In genomic region chr5:109409061-109409843, GRCh38 we compare ENCODE assay signal across 8 cellular contexts. TPM values are rescaled to one million over a fixed set of nuclear protein-coding genes. Genes with fewer than 3 reads are reported as not detected.
DNase-seq lines count a peak whose midpoint lies in the region; ATAC-seq and TF ChIP-seq lines count a peak whose summit lies in the region.

No MANE protein-coding gene starts in this region.

- H3K27ac ChIP-seq in A673 (ENCODE audit: low read depth, low read length, poor library complexity, severe bottlenecking) (peak overlapping the region; percentile 96), left lung (peak overlapping the region; percentile 99 to 100)

- H3K4me1 ChIP-seq in A673 (ENCODE audit: insufficient read depth, low read length, poor library complexity, severe bottlenecking) (peaks cover 16% of the 10 kb centered on the region), left lung (peaks cover 9 to 43% of the 10 kb centered on the region in 2 donors)

- intact Hi-C loops in A673 (cut with micrococcal nuclease; ENCODE audit: unreplicated experiment) (loop anchor here (10.0 kb wide), 1 partner anchor 286 kb away; no protein-coding TSS in a partner anchor), left lung (cut with DNase I) (no loop called here)

- POLR2A ChIA-PET in A673 (lab: Charles Lee; ENCODE audit: low non-redundant PET), result interaction anchor here (0.6 kb wide), 1 partner anchor 51 kb away, joined by 3 read pairs; no protein-coding TSS in a partner anchor

- H3K4me3 ChIP-seq in A673 (ENCODE audit: low read depth, low read length, poor library complexity, severe bottlenecking) (peak overlapping the region; percentile 61), choroid plexus epithelial cell (ENCODE audit: low read depth, low read length) (peak overlapping the region; percentile 76), left lung (peak overlapping the region; percentile 78 to 83)

- TSS peak; percentile 77 for BruUV-seq in A673 (replicated peaks; lab: Mats Ljungman, UMichigan)

- ATAC-seq in GM18861 (IDR thresholded peaks at IDR 0.05; ENCODE audit: unreplicated experiment), result peak; percentile 17
- ATAC-seq in HG03066 (IDR thresholded peaks at IDR 0.05; ENCODE audit: low read depth, unreplicated experiment), result peak; percentile 30
- ATAC-seq in left lung, result peak; percentile 42

- CTCF ChIA-PET in A673 (lab: Charles Lee), result no interaction called here

- H3K27me3 ChIP-seq in A673 (replicated peaks; ENCODE audit: insufficient read depth, low read depth, low read length, poor library complexity) (no peaks in the 10 kb centered on the region), left lung (no peaks in the 10 kb centered on the region)

- DNase-seq in A673 (ENCODE audit: low spot score), result peak; percentile 73
- DNase-seq in NCI-H446 (lab: John Stamatoyannopoulos, UW), result peak; percentile 44 to 70
- peak; percentile 71 to 79 for DNase-seq in activated CD4-positive, alpha-beta T cell treated with anti-CD3 and anti-CD28 coated beads for 4 hours
- DNase-seq in choroid plexus epithelial cell (ENCODE audit: low read depth), result peak; percentile 83
- DNase-seq in left lung, result peak; percentile 83 to 91
- DNase-seq in stimulated activated CD4-positive, alpha-beta T cell treated with anti-CD3 and anti-CD28 coated beads, Interleukin-2, amount 100 ng/mL, for 48 hours, result peak; percentile 61 to 63

- H3K36me3 ChIP-seq in A673 (ENCODE audit: insufficient read depth, low read length, poor library complexity, severe bottlenecking) (peaks cover 5% of the 10 kb centered on the region), left lung (peaks cover 0 to 1% of the 10 kb centered on the region in 2 donors)

- no peak for TF ChIP-seq CTCF in A673 (conservative IDR thresholded peaks at IDR 0.05; ENCODE audit: low read depth, low read length)
- TF ChIP-seq CTCF in choroid plexus epithelial cell (conservative IDR thresholded peaks at IDR 0.05; ENCODE audit: low read depth, low read length), result no peak
- TF ChIP-seq CTCF in left lung (IDR thresholded peaks at IDR 0.05), result no peak

- H3K9me3 ChIP-seq in A673 (ENCODE audit: low read depth, low read length, poor library complexity, severe bottlenecking) (peaks cover 6% of the 10 kb centered on the region), left lung (no peaks in the 10 kb centered on the region)

RNA-seq across cellular contexts. Expression of gene PJA2, which starts 0.5 kb away (rescaled TPM):
- total RNA-seq in A673 (2021) (47.3 and 55.2 TPM in 2 replicates), left lung (10 to 100 TPM; 81.4 to 83.7 TPM)

Comparison
In these comparisons a context has a peak if more than half of its experiments do, and no peak if none do; other contexts are left out.
1. Peak in every context shown above with its lines: DNase-seq, ATAC-seq, H3K4me3 ChIP-seq and H3K27ac ChIP-seq.